In genomic region chr4:25860586-25861421, GRCh38 we compare ENCODE assay signal across 10 cellular contexts. TPM values are rescaled to one million over a fixed set of nuclear protein-coding genes. Genes with fewer than 3 reads are reported as not detected.
DNase-seq lines count a peak whose midpoint lies in the region; ATAC-seq, FAIRE-seq and TF ChIP-seq lines count a peak whose summit lies in the region.
"Had no signal": no experiment of that assay in that cellular context is flagged by ENCODE, and none has a peak within 500 bp of the region (broad histone marks: within the 10 kb centered on the region; RNA-seq: fewer than 3 reads in every experiment).

No MANE protein-coding gene starts in this region.

- peaks cover 7% of the 10 kb centered on the region; the same call in 1 of the 2 replicates for H3F3A ChIP-seq in GM23338 (replicated peaks; ENCODE audit: low read depth)

- no peak for TF ChIP-seq RAD21 in A549 (conservative IDR thresholded peaks at IDR 0.05 in 1 of 2, IDR thresholded peaks at IDR 0.05 in 1 of 2)

- no peak for TF ChIP-seq POLR2A in A549 (IDR thresholded peaks at IDR 0.05; ENCODE audit: low read length)

- H3K4me3 ChIP-seq in A549 (peak overlapping the region; percentile 98), GM23338 (peak overlapping the region; percentile 91)

- no peak for FAIRE-seq in A549 (lab: Jason Lieb, UNC)

- DNase-seq in A549 (ENCODE audit: low read depth in 1 of 2, low spot score in 1 of 2) (peak in 1 of 2 experiments; percentile 6), GM23338 (ENCODE audit: low spot score) (no peak), SKM-1 treated with dmso at 0.1 percent for 144 hours (lab: John Stamatoyannopoulos, UW; ENCODE audit: unreplicated experiment) (peak; percentile 72), glutamatergic neuron (no peak), NCI-H2196 (lab: John Stamatoyannopoulos, UW; ENCODE audit: unreplicated experiment) (no peak), KG1 (lab: John Stamatoyannopoulos, UW) (no peak)
- DNase-seq: EL, NCI-H187 treated with DMSO at 0.1 percent for 48 hours had no signal

- no peaks in the 10 kb centered on the region for H3K9me3 Mint-ChIP-seq in GM23338
- H3K9me3 Mint-ChIP-seq in glutamatergic neuron (ENCODE audit: unreplicated experiment) = peaks cover 6% of the 10 kb centered on the region

- H3K27me3 ChIP-seq in GM23338 (ENCODE audit: insufficient read depth) = peaks cover 15% of the 10 kb centered on the region

- H3K36me3 ChIP-seq in GM23338 (ENCODE audit: insufficient read depth) = no peaks in the 10 kb centered on the region

- no peak for TF ChIP-seq EP300 in A549 (IDR thresholded peaks at IDR 0.05)

- no peak for TF ChIP-seq CTCF in A549 (IDR thresholded peaks at IDR 0.05)
- TF ChIP-seq CTCF in GM23338 (conservative IDR thresholded peaks at IDR 0.05; ENCODE audit: low read depth in 2 of 2) = no peak
- no peak for TF ChIP-seq CTCF in glutamatergic neuron (IDR thresholded peaks at IDR 0.05; ENCODE audit: partially characterized antibody, unreplicated experiment)

- H3K4me3 Mint-ChIP-seq in GM23338 (peak overlapping the region; percentile 94), glutamatergic neuron (ENCODE audit: unreplicated experiment) (peak overlapping the region; percentile 43)

- H4K20me1 ChIP-seq in GM23338 (replicated peaks; ENCODE audit: insufficient read depth) = peaks cover 7% of the 10 kb centered on the region; the same call in 1 of the 2 replicates

- H3K4me1 ChIP-seq in A549 (peaks cover 30% of the 10 kb centered on the region), GM23338 (ENCODE audit: insufficient read depth) (peaks cover 46% of the 10 kb centered on the region)

- H3K27ac Mint-ChIP-seq in GM23338 (0 out of 2 replicates have a peak overlapping the region, but pooled peaks have one; percentile 7), glutamatergic neuron (ENCODE audit: unreplicated experiment) (no peak overlapping the region)

- peak overlapping the region; percentile 97 for H3K4me2 ChIP-seq in A549
- H3K4me2 ChIP-seq in GM23338 = peak overlapping the region; percentile 99

- H3K27me3 Mint-ChIP-seq in GM23338 (ENCODE audit: insufficient read depth, low read depth, poor library complexity) (peaks cover 14% of the 10 kb centered on the region), glutamatergic neuron (ENCODE audit: unreplicated experiment) (peaks cover 7% of the 10 kb centered on the region)

- 89% methylated on average over 8 of the region's 8 CpGs for WGBS in A549 (ENCODE audit: missing lambda C conversion rate)

- H3K36me3 Mint-ChIP-seq in GM23338 (ENCODE audit: low read depth) (peaks cover 8% of the 10 kb centered on the region; the same call in 2 of the 3 replicates), glutamatergic neuron (ENCODE audit: unreplicated experiment) (peaks cover 4% of the 10 kb centered on the region)

- CTCF ChIA-PET in A549 (lab: Yijun Ruan, JAX) = interaction anchor here (1.3 kb wide), 1 partner anchor 19 kb away, joined by 4 read pairs; no protein-coding TSS in a partner anchor

- H2AFZ ChIP-seq in GM23338 = no peak overlapping the region

- POLR2A ChIA-PET in A549 (lab: Yijun Ruan, JAX) = interaction anchor here (0.7 kb wide), 1 partner anchor 1129 kb away, joined by 3 read pairs; no protein-coding TSS in a partner anchor

- H3K9me2 ChIP-seq in GM23338 (ENCODE audit: insufficient read depth) = no peaks in the 10 kb centered on the region

- peaks cover 34% of the 10 kb centered on the region for H3K4me1 Mint-ChIP-seq in GM23338
- H3K4me1 Mint-ChIP-seq in glutamatergic neuron (ENCODE audit: low read depth, unreplicated experiment) = peaks cover 4% of the 10 kb centered on the region

- ATAC-seq in A549 (no peak), GM23338 (no peak), GM21717 (IDR thresholded peaks at IDR 0.05; ENCODE audit: unreplicated experiment) (no peak), HG02798 (IDR thresholded peaks at IDR 0.05; ENCODE audit: poor library complexity, unreplicated experiment) (no peak)

- H3K27ac ChIP-seq in A549 (peak overlapping the region; percentile 89 to 97), GM23338 (ENCODE audit: low read depth) (no peak overlapping the region)

- no peaks in the 10 kb centered on the region for H3K9me3 ChIP-seq in A549

- H3K79me2 ChIP-seq in GM23338 (replicated peaks; ENCODE audit: insufficient read depth) = peaks cover 62% of the 10 kb centered on the region

TF ChIP-seq in A549, 52 proteins besides CTCF, POLR2A, EP300 and RAD21:
- peak in 1 of 2 experiments; percentile 29; a peak in 1 of 4 replicates for TF ChIP-seq CEBPB (IDR thresholded peaks at IDR 0.05)
- no peak for TF ChIP-seq FOXS1 (CRISPR knock-in tag; IDR thresholded peaks at IDR 0.05)
- no peak for TF ChIP-seq REST (IDR thresholded peaks at IDR 0.05)
TF ChIP-seq in A549: peak in this region for 1.

TF ChIP-seq in GM23338, 12 proteins besides CTCF, POLR2A, EP300 and RAD21:
- no peak for TF ChIP-seq ZNF331 (CRISPR knock-in tag; IDR thresholded peaks at IDR 0.05; ENCODE audit: low read depth)

RNA-seq across cellular contexts. Expression of gene SEL1L3, which starts 2.0 kb away (rescaled TPM):
- polyA plus RNA-seq in A549 (2011; rRNA removed) = 27.0 and 57.4 TPM in 2 replicates
- polyA plus RNA-seq in A549 (2012; cell fraction: cytosol; rRNA removed) = 5.0 and 8.5 TPM in 2 replicates
- polyA plus RNA-seq in A549 (2012; cell fraction: nucleus; rRNA removed) = 5.9 and 6.6 TPM in 2 replicates
- 24.5 to 26.1 TPM (median 25.1 TPM) in 3 replicates for polyA plus RNA-seq in A549 (2017; fragmentation: RNase III; extraction: RNeasy Plus Mini Kit Qiagen cat#74134 plus additional on column Dnase treatment)
- 27.6 and 42.3 TPM in 2 replicates for polyA minus RNA-seq in A549 (2011; rRNA and poly(A)+ RNA removed)
- 61.7 and 65.8 TPM in 2 replicates for total RNA-seq in GM23338 (2014; rRNA removed; shearing (Covaris generic))
- polyA plus RNA-seq in GM23338 (2016; fragmentation: Nextera tagmentation; extraction: Ambion mirVana) = 17.1 and 19.3 TPM in 2 replicates
- 23.7 TPM for total RNA-seq in glutamatergic neuron (ENCODE audit: unreplicated experiment)

RNA-seq across cellular contexts. Expression of gene SMIM20, which starts 53.2 kb away (rescaled TPM):
- polyA plus RNA-seq in A549 (2011; rRNA removed) = 37.3 and 50.5 TPM in 2 replicates
- polyA plus RNA-seq in A549 (2012; cell fraction: cytosol; rRNA removed) = 20.8 and 20.9 TPM in 2 replicates
- 4.7 and 5.6 TPM in 2 replicates for polyA plus RNA-seq in A549 (2012; cell fraction: nucleus; rRNA removed)
- polyA plus RNA-seq in A549 (2017; fragmentation: RNase III; extraction: RNeasy Plus Mini Kit Qiagen cat#74134 plus additional on column Dnase treatment) = 32.2 to 35.8 TPM (median 32.9 TPM) in 3 replicates
- 2.7 TPM in 2 replicates for polyA minus RNA-seq in A549 (2011; rRNA and poly(A)+ RNA removed)
- 56.6 and 71.6 TPM in 2 replicates for total RNA-seq in GM23338 (2014; rRNA removed; shearing (Covaris generic))
- 68.3 and 82.9 TPM in 2 replicates for polyA plus RNA-seq in GM23338 (2016; fragmentation: Nextera tagmentation; extraction: Ambion mirVana)
- total RNA-seq in glutamatergic neuron (ENCODE audit: unreplicated experiment) = 19.6 TPM
